18 cellular contexts compared by ENCODE assay signal in genomic region chr3:179860275-179861107, GRCh38.
"Had no signal": no experiment of that assay in that cellular context is flagged by ENCODE, and none has a peak within 500 bp of the region (broad histone marks: within the 10 kb centered on the region; RNA-seq: fewer than 3 reads in every experiment).

No MANE protein-coding gene starts in this region.

- H3K27ac ChIP-seq: ascending aorta, coronary artery, lower lobe of right lung, tibial nerve had no signal

- DNase-seq: activated naive CD4-positive, alpha-beta T cell; erythroblast; foreskin melanocyte; glutamatergic neuron; islet precursor cell; left colon; lower lobe of right lung; nucleus accumbens; stimulated activated CD8-positive, alpha-beta memory T cell treated with anti-CD3 and anti-CD28 coated beads, Interleukin-4, amount 100 ng/mL, for 48 hours; stimulated activated naive CD8-positive, alpha-beta T cell treated with anti-CD3 and anti-CD28 coated beads, Interleukin-15, Interleukin-2, amounts not matched to agents 100 U/mL and 50 U/mL, for 24 hours; T-helper 1 cell; T-helper 9 cell had no signal

- H3K27ac Mint-ChIP-seq: mesothelial cell of epicardium, nephron had no signal

- ATAC-seq: left colon; lower lobe of right lung; sciatic nerve; stimulated activated naive CD8-positive, alpha-beta T cell treated with anti-CD3 and anti-CD28 coated beads, Interleukin-15, Interleukin-2, amounts not matched to agents 100 U/mL and 50 U/mL, for 24 hours had no signal

- H3K9me3 Mint-ChIP-seq: nephron had no signal

- H3K4me1 Mint-ChIP-seq: mesothelial cell of epicardium, nephron had no signal

- H3K4me3 Mint-ChIP-seq: mesothelial cell of epicardium, nephron had no signal

- H3K36me3 Mint-ChIP-seq: mesothelial cell of epicardium had no signal
